Comparison of ENCODE assay signal across 25 cellular contexts in the genomic region with DNA sequence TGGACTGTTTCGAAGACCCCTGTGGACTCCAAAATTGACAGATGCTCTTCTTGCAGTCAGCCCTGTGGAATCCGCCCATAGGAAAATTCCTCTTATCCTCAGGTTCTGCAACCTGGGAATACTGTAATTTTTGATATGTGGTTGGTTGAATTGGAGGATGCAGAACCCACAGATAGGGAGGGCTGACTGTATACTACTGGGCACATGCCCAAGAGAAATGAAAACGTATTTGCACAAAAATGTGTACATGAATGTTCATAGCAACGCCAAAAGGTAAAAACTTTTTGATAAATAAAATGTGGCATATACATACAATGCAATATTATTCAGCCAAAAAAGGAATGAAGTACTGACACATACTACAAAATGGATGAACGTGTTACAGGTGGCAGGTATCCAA. TPM values are rescaled to one million over a fixed set of nuclear protein-coding genes. Genes with fewer than 3 reads are reported as not detected.
DNase-seq lines count a peak whose midpoint lies in the region; ATAC-seq and TF ChIP-seq lines count a peak whose summit lies in the region.
"Had no signal": no experiment of that assay in that cellular context is flagged by ENCODE, and none has a peak within 500 bp of the region (broad histone marks: within the 10 kb centered on the region; RNA-seq: fewer than 3 reads in every experiment).

No MANE protein-coding gene starts in this region.

- H3K36me3 ChIP-seq in brain microvascular endothelial cell (replicated peaks), result peaks cover 5% of the 10 kb centered on the region

- ATAC-seq in natural killer cell, result no peak
- ATAC-seq in natural killer cell treated with Interleukin-12 subunit alpha and Interleukin-12 subunit beta and Interleukin-15 and Interleukin-18, amount 100 ng/mL, for 72 hours, result no peak
- ATAC-seq: CD8-positive, alpha-beta T cell; GM12878; SK-N-SH treated with all-trans-retinoic acid at 6 μM for 48 hours had no signal

- peak overlapping the region; percentile 49 for H3K4me3 Mint-ChIP-seq in natural killer cell
- H3K4me3 Mint-ChIP-seq in natural killer cell treated with Interleukin-12 subunit alpha and Interleukin-12 subunit beta and Interleukin-15 and Interleukin-18, amount 100 ng/mL, for 72 hours, result no peak overlapping the region
- H3K4me3 Mint-ChIP-seq in nephron, result peak overlapping the region; percentile 42 to 99 (median 97)
- H3K4me3 Mint-ChIP-seq: CD8-positive, alpha-beta T cell; HFFc6 had no signal

- in situ Hi-C loops in brain microvascular endothelial cell (cut with HindIII; ENCODE audit: low pct_ligation_motif_present, low sequenced_read_pairs), result no loop called here

- H3K27me3 Mint-ChIP-seq in natural killer cell (ENCODE audit: low read depth in 2 of 2) (no peaks in the 10 kb centered on the region), nephron (ENCODE audit: low read depth) (no peaks in the 10 kb centered on the region)
- no peaks in the 10 kb centered on the region for H3K27me3 Mint-ChIP-seq in natural killer cell treated with Interleukin-12 subunit alpha and Interleukin-12 subunit beta and Interleukin-15 and Interleukin-18, amount 100 ng/mL, for 72 hours

- H3K9me3 Mint-ChIP-seq in natural killer cell (no peaks in the 10 kb centered on the region), nephron (no peaks in the 10 kb centered on the region)
- no peaks in the 10 kb centered on the region for H3K9me3 Mint-ChIP-seq in natural killer cell treated with Interleukin-12 subunit alpha and Interleukin-12 subunit beta and Interleukin-15 and Interleukin-18, amount 100 ng/mL, for 72 hours
- H3K9me3 Mint-ChIP-seq: CD8-positive, alpha-beta T cell; HFFc6 had no signal

- H3K4me3 ChIP-seq in brain microvascular endothelial cell (ENCODE audit: low read depth, low read length), result no peak overlapping the region
- H3K4me3 ChIP-seq: BLaER1 treated with 17β-estradiol and CSF1 and Interleukin-3, amounts not matched to agents 10 nM and 100 nM; GM12878; GM23248; HAP-1; MG63 had no signal

- H3K27me3 ChIP-seq in brain microvascular endothelial cell (replicated peaks), result no peaks in the 10 kb centered on the region
- H3K27me3 ChIP-seq: BLaER1 treated with 17β-estradiol and CSF1 and Interleukin-3, amounts not matched to agents 10 nM and 100 nM; MG63 had no signal

- peaks cover 29 to 31% of the 10 kb centered on the region in 2 donors for H3K4me1 Mint-ChIP-seq in natural killer cell
- peaks cover 22 to 29% of the 10 kb centered on the region in 2 donors for H3K4me1 Mint-ChIP-seq in natural killer cell treated with Interleukin-12 subunit alpha and Interleukin-12 subunit beta and Interleukin-15 and Interleukin-18, amount 100 ng/mL, for 72 hours (ENCODE audit: low read depth in 2 of 2)
- H3K4me1 Mint-ChIP-seq in nephron, result peaks cover 29% of the 10 kb centered on the region

- no peaks in the 10 kb centered on the region for H3K36me3 Mint-ChIP-seq in natural killer cell
- peaks cover 12% of the 10 kb centered on the region for H3K36me3 Mint-ChIP-seq in natural killer cell treated with Interleukin-12 subunit alpha and Interleukin-12 subunit beta and Interleukin-15 and Interleukin-18, amount 100 ng/mL, for 72 hours
- H3K36me3 Mint-ChIP-seq in nephron (ENCODE audit: low read depth), result peaks cover 13% of the 10 kb centered on the region

- no peak for TF ChIP-seq CTCF in natural killer cell (IDR thresholded peaks at IDR 0.05)
- no peak for TF ChIP-seq CTCF in brain microvascular endothelial cell (IDR thresholded peaks at IDR 0.05; ENCODE audit: low read depth, low read length, missing control alignments)
- TF ChIP-seq CTCF in nephron (IDR thresholded peaks at IDR 0.05; ENCODE audit: unreplicated experiment in 3 of 3), result no peak

- intact Hi-C loops in natural killer cell (cut with micrococcal nuclease), result loop anchor here (10.0 kb wide), 1 partner anchor 184 kb away; no protein-coding TSS in a partner anchor

- DNase-seq in natural killer cell (no peak), brain microvascular endothelial cell (peak; percentile 63), COLO668 (lab: John Stamatoyannopoulos, UW; ENCODE audit: unreplicated experiment) (no peak), substantia nigra (lab: John Stamatoyannopoulos, UW) (no peak), NCI-H2227 (lab: John Stamatoyannopoulos, UW; ENCODE audit: unreplicated experiment) (no peak), AG08396 (ENCODE audit: low spot score) (no peak)
- DNase-seq in natural killer cell treated with Interleukin-12 subunit alpha and Interleukin-12 subunit beta and Interleukin-15 and Interleukin-18, amount 100 ng/mL, for 72 hours (ENCODE audit: low spot score), result no peak
- DNase-seq: AML-193; CD8-positive, alpha-beta T cell; DMS 273 treated with DMSO at 0.1 percent for 48 hours; DMS79; EL; GDM1; GM23248; HFFc6; KG1; MG63; NCI-H2029 treated with DMSO at 0.1 percent for 48 hours; NCI-H2227 treated with DMSO at 0.1 percent for 48 hours; NCI-H510A had no signal

- H3K27ac ChIP-seq in brain microvascular endothelial cell (no peak overlapping the region), substantia nigra (ENCODE audit: low read depth, low read length, poor library complexity, severe bottlenecking) (no peak overlapping the region)
- H3K27ac ChIP-seq: BLaER1 treated with 17β-estradiol and CSF1 and Interleukin-3, amounts not matched to agents 10 nM and 100 nM; GM23248 had no signal

- H3K27ac Mint-ChIP-seq in natural killer cell, result no peak overlapping the region
- H3K27ac Mint-ChIP-seq in natural killer cell treated with Interleukin-12 subunit alpha and Interleukin-12 subunit beta and Interleukin-15 and Interleukin-18, amount 100 ng/mL, for 72 hours, result peak overlapping the region in 1 of 2 donors; percentile 3
- H3K27ac Mint-ChIP-seq in nephron, result peak overlapping the region; percentile 67 to 96 (median 75)
- H3K27ac Mint-ChIP-seq: CD8-positive, alpha-beta T cell had no signal

RNA-seq across cellular contexts. Expression of a gene that starts 1.9 kb away (rescaled TPM):
- 10 to 100 TPM; 18.5 to 22.2 (median 19.2) TPM for total RNA-seq in natural killer cell
- total RNA-seq in natural killer cell treated with Interleukin-12 subunit alpha and Interleukin-12 subunit beta and Interleukin-15 and Interleukin-18, amount 100 ng/mL, for 72 hours, result 10 to 100 TPM; 27.2 to 38.3 TPM

Comparison
In these comparisons a context has a peak if more than half of its experiments do, and no peak if none do; other contexts are left out.
1. H3K27ac Mint-ChIP-seq: peak in nephron (3 of 3); none in natural killer cell (0 of 2).